ENCODE assay signal across 8 cellular contexts in genomic region chr7:55017841-55018240, GRCh38. TPM values are rescaled to one million over a fixed set of nuclear protein-coding genes. Genes with fewer than 3 reads are reported as not detected.
DNase-seq lines count a peak whose midpoint lies in the region; ATAC-seq and TF ChIP-seq lines count a peak whose summit lies in the region.

No MANE protein-coding gene starts in this region.

- DNase-seq in ascending aorta (ENCODE audit: low spot score in 2 of 2), result no peak
- DNase-seq in retinal pigment epithelial cell (ENCODE audit: low read depth), result no peak
- no peak for DNase-seq in HT-29 (ENCODE audit: low spot score)
- DNase-seq in NCI-H187 (lab: John Stamatoyannopoulos, UW), result no peak

- peak overlapping the region; percentile 88 to 98 for H3K4me3 ChIP-seq in ascending aorta
- H3K4me3 ChIP-seq in iPS-20b (ENCODE audit: low read length), result peak overlapping the region; percentile 68; the same call in 1 of the 2 replicates
- peak overlapping the region; percentile 72 for H3K4me3 ChIP-seq in retinal pigment epithelial cell (ENCODE audit: low read length)

- H3K36me3 ChIP-seq in ascending aorta, result no peaks in the 10 kb centered on the region
- no peaks in the 10 kb centered on the region for H3K36me3 ChIP-seq in iPS-20b (ENCODE audit: insufficient read depth, low read depth, low read length)

- no peak for ATAC-seq in GM21360 (IDR thresholded peaks at IDR 0.05; ENCODE audit: unreplicated experiment)
- no peak for ATAC-seq in HG03025 (IDR thresholded peaks at IDR 0.05; ENCODE audit: low FRiP score, unreplicated experiment)

- no peak overlapping the region for H3K9ac ChIP-seq in iPS-20b (ENCODE audit: low read depth, low read length)

- peaks cover 4 to 38% of the 10 kb centered on the region in 2 donors for H3K4me1 ChIP-seq in ascending aorta
- no peaks in the 10 kb centered on the region for H3K4me1 ChIP-seq in iPS-20b (ENCODE audit: insufficient read depth, low read length)

- no peak for TF ChIP-seq CTCF in C4-2B (conservative IDR thresholded peaks at IDR 0.05)
- no peak for TF ChIP-seq CTCF in ascending aorta (IDR thresholded peaks at IDR 0.05)
- TF ChIP-seq CTCF in retinal pigment epithelial cell (conservative IDR thresholded peaks at IDR 0.05; ENCODE audit: low read depth, low read length), result no peak

- H3K9me3 ChIP-seq in ascending aorta, result no peaks in the 10 kb centered on the region
- no peaks in the 10 kb centered on the region for H3K9me3 ChIP-seq in iPS-20b (ENCODE audit: insufficient read depth, low read depth, low read length)

- H3K27ac ChIP-seq in C4-2B, result peak overlapping the region; percentile 99
- peak overlapping the region; percentile 97 to 98 for H3K27ac ChIP-seq in ascending aorta
- no peak overlapping the region for H3K27ac ChIP-seq in iPS-20b (ENCODE audit: low read length)

- H3K27me3 ChIP-seq in ascending aorta (no peaks in the 10 kb centered on the region), iPS-20b (ENCODE audit: insufficient read depth, low read length) (peaks cover 77% of the 10 kb centered on the region)

- intact Hi-C loops in ascending aorta (cut with DNase I), result loop anchor here (2.0 to 5.0 kb wide), 6 partner anchors 39 to 261 kb away; partner anchors contain the start of gene SEC61G

RNA-seq across cellular contexts. Expression of gene EGFR, which starts 1.0 kb away (rescaled TPM):
- 33.8 TPM for total RNA-seq in ascending aorta
- 28.1 and 30.4 TPM in 2 replicates for total RNA-seq in HT-29 (2014; rRNA removed; shearing (Covaris generic))
